Comparison of ENCODE assay signal across 14 cellular contexts in the genomic region with DNA sequence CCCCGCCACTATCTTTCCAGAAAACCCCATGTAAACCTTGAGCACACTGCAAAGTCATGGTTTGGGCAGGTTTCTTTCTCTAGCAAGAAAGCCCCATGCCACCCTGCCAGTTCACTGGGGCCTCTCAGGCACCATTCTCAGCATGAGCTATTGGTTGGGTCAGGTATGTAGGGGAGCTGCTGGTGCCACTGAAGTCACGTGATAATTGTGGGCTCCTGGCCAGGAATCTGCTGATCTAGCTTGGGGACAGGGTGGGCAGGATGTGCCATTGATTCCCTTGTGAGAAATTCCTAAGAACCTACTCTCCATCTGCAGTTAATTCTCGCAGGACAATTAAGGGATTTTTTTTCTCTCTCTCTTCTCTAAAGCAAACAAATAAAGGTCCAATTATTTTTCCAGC. TPM values are rescaled to one million over a fixed set of nuclear protein-coding genes. Genes with fewer than 3 reads are reported as not detected.
"Had no signal": no experiment of that assay in that cellular context is flagged by ENCODE, and none has a peak within 500 bp of the region (broad histone marks: within the 10 kb centered on the region; RNA-seq: fewer than 3 reads in every experiment).

No MANE protein-coding gene starts in this region.

- DNase-seq: activated CD4-positive, alpha-beta T cell treated with anti-CD3 and anti-CD28 coated beads, Interleukin-2, amount 50 U/mL, for 48 hours; activated gamma-delta T cell; activated naive CD8-positive, alpha-beta T cell treated with anti-CD3 and anti-CD28 coated beads for 36 hours; activated T-cell treated with anti-CD3 and anti-CD28 coated beads, Interleukin-2, amount 50 U/mL, for 48 hours; aorta; hypothalamus; midbrain; transverse colon had no signal

- H3K9me3 Mint-ChIP-seq: stimulated activated memory B cell treated with anti-CD40 and anti-IgM and Interleukin-4, amounts not matched to agents 10 μg/mL and 1 μg/mL and 100 μg/mL, for 72 hours; T-helper 2 cell treated with Interferon-gamma antibody and Interleukin-4, amounts not matched to agents 5 μg/mL and 100 μg/mL, for 36 hours had no signal

- H3K27ac Mint-ChIP-seq: activated naive CD8-positive, alpha-beta T cell treated with anti-CD3 and anti-CD28 coated beads for 36 hours; stimulated activated memory B cell treated with anti-CD40 and anti-IgM and Interleukin-4, amounts not matched to agents 10 μg/mL and 1 μg/mL and 100 μg/mL, for 72 hours; T-helper 2 cell treated with Interferon-gamma antibody and Interleukin-4, amounts not matched to agents 5 μg/mL and 100 μg/mL, for 36 hours had no signal

- H3K27ac ChIP-seq: neutrophil, right atrium auricular region, transverse colon had no signal

- H3K36me3 ChIP-seq: neutrophil, right atrium auricular region, transverse colon had no signal

- H3K4me1 ChIP-seq: right atrium auricular region had no signal

- H3K27me3 ChIP-seq: neutrophil, right atrium auricular region, transverse colon had no signal

- H3K36me3 Mint-ChIP-seq: activated naive CD8-positive, alpha-beta T cell treated with anti-CD3 and anti-CD28 coated beads for 36 hours; stimulated activated memory B cell treated with anti-CD40 and anti-IgM and Interleukin-4, amounts not matched to agents 10 μg/mL and 1 μg/mL and 100 μg/mL, for 72 hours had no signal

- H3K27me3 Mint-ChIP-seq: stimulated activated memory B cell treated with anti-CD40 and anti-IgM and Interleukin-4, amounts not matched to agents 10 μg/mL and 1 μg/mL and 100 μg/mL, for 72 hours had no signal

- H3K9me3 ChIP-seq: neutrophil, right atrium auricular region had no signal

- H3K4me3 ChIP-seq: right atrium auricular region, transverse colon had no signal

- ATAC-seq: activated CD4-positive, CD25-positive, alpha-beta regulatory T cell treated with anti-CD3 and anti-CD28 coated beads, Interleukin-2, amount 50 U/mL, for 24 hours; esophagus mucosa had no signal

- H3K4me1 Mint-ChIP-seq: activated naive CD8-positive, alpha-beta T cell treated with anti-CD3 and anti-CD28 coated beads for 36 hours; stimulated activated memory B cell treated with anti-CD40 and anti-IgM and Interleukin-4, amounts not matched to agents 10 μg/mL and 1 μg/mL and 100 μg/mL, for 72 hours had no signal

- H3K4me3 Mint-ChIP-seq: activated naive CD8-positive, alpha-beta T cell treated with anti-CD3 and anti-CD28 coated beads for 36 hours; stimulated activated memory B cell treated with anti-CD40 and anti-IgM and Interleukin-4, amounts not matched to agents 10 μg/mL and 1 μg/mL and 100 μg/mL, for 72 hours; T-helper 2 cell treated with Interferon-gamma antibody and Interleukin-4, amounts not matched to agents 5 μg/mL and 100 μg/mL, for 36 hours had no signal

RNA-seq across cellular contexts. Expression of a gene that starts 26.5 kb away (rescaled TPM):
- total RNA-seq: activated naive CD8-positive, alpha-beta T cell treated with anti-CD3 and anti-CD28 coated beads for 36 hours had no signal
